In the genomic region with DNA sequence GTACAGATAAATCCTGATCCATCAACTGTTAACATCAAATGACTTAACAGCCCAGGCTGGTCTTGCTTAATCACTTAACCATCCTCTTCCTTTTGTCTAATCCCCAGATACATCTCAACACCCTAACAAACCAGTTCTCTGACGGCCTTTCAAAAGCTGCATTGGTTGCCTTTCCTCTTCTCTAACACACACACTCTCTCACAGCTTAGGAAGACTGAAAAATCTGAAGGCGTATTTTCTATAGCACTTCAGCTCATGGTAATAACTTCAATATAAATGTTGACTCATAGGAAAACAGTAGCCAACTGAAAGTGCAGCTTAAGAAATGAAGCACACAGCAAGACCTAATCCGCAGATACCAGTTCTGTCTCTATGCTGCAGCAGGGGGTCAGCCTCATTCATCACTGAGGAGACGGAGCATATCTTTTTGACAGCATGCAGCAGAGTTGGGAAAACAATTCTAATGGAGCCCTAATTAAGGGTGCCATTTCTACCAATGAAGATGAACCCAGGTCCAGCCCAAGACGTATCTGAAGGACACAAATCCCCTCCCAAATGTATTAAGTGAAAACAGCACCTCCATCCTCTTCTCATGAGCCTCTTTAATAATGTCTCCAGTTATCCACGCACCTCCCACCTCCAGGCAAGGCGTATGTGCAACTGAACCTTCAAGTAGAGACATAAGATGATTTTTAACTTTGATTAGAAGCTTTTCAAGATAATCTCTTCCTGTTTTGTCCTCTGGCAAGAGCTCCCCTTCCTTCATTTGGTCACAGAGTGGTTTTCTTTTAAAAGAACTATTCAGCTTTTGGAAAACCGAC, we compare ENCODE assay signal across 9 cellular contexts.
DNase-seq lines count a peak whose midpoint lies in the region; ATAC-seq and TF ChIP-seq lines count a peak whose summit lies in the region.
"Had no signal": no experiment of that assay in that cellular context is flagged by ENCODE, and none has a peak within 500 bp of the region (broad histone marks: within the 10 kb centered on the region; RNA-seq: fewer than 3 reads in every experiment).

No MANE protein-coding gene starts in this region.

- no peaks in the 10 kb centered on the region for H3K4me1 ChIP-seq in SK-N-SH (ENCODE audit: control insufficient read depth in 1 of 2, insufficient read depth in 2 of 2, low read depth in 1 of 2, low read length in 1 of 2)

- H3K4me3 Mint-ChIP-seq in activated CD4-positive, alpha-beta memory T cell treated with anti-CD3 and anti-CD28 coated beads for 36 hours = peak overlapping the region; percentile 6
- H3K4me3 Mint-ChIP-seq in naive thymus-derived CD8-positive, alpha-beta T cell = peak overlapping the region in 6 of 10 donors; percentile 4 to 34 (median 24)

- H3K27ac Mint-ChIP-seq in activated CD4-positive, alpha-beta memory T cell treated with anti-CD3 and anti-CD28 coated beads for 36 hours = peak overlapping the region; percentile 56
- H3K27ac Mint-ChIP-seq in naive thymus-derived CD8-positive, alpha-beta T cell = peak overlapping the region in 3 of 10 donors; percentile 27 to 52 (median 32)

- no peak for TF ChIP-seq EP300 in SK-N-SH (IDR thresholded peaks at IDR 0.05; ENCODE audit: borderline replicate concordance in 1 of 2, low read depth in 1 of 2, low read length in 1 of 2)

- H3K9me2 ChIP-seq in SK-N-SH = no peaks in the 10 kb centered on the region

- H3K4me2 ChIP-seq in SK-N-SH = no peak overlapping the region

- H3F3A ChIP-seq in SK-N-SH (replicated peaks; ENCODE audit: insufficient read depth) = no peaks in the 10 kb centered on the region

- H3K36me3 ChIP-seq in SK-N-SH (replicated peaks in 1 of 2; ENCODE audit: control insufficient read depth in 1 of 2, insufficient read depth in 2 of 2, low read length in 1 of 2) = no peaks in the 10 kb centered on the region

- no peaks in the 10 kb centered on the region for H3K9me3 Mint-ChIP-seq in activated CD4-positive, alpha-beta memory T cell treated with anti-CD3 and anti-CD28 coated beads for 36 hours
- peaks cover 0 to 4% (median 1%) of the 10 kb centered on the region in 9 donors for H3K9me3 Mint-ChIP-seq in naive thymus-derived CD8-positive, alpha-beta T cell

- TF ChIP-seq CTCF in SK-N-SH (IDR thresholded peaks at IDR 0.05) (no peak), coronary artery (IDR thresholded peaks at IDR 0.05) (no peak)

- ATAC-seq in SK-N-SH treated with all-trans-retinoic acid at 6 μM for 48 hours (no peak), HG03196 (IDR thresholded peaks at IDR 0.05; ENCODE audit: unreplicated experiment) (peak; percentile 8), GM19035 (IDR thresholded peaks at IDR 0.05; ENCODE audit: unreplicated experiment) (no peak)
- ATAC-seq in naive thymus-derived CD8-positive, alpha-beta T cell = no peak

- peaks cover 17% of the 10 kb centered on the region for H3K27me3 Mint-ChIP-seq in activated CD4-positive, alpha-beta memory T cell treated with anti-CD3 and anti-CD28 coated beads for 36 hours
- H3K27me3 Mint-ChIP-seq in naive thymus-derived CD8-positive, alpha-beta T cell = peaks cover 11 to 53% (median 18%) of the 10 kb centered on the region in 5 donors

- 0 out of 2 replicates have a peak overlapping the region, but pooled peaks have one; percentile 3 for H2AFZ ChIP-seq in SK-N-SH (ENCODE audit: low read depth)

- H4K20me1 ChIP-seq in SK-N-SH (ENCODE audit: insufficient read depth) = no peaks in the 10 kb centered on the region

- no peaks in the 10 kb centered on the region for H3K9me3 ChIP-seq in SK-N-SH

- no peak overlapping the region for H3K27ac ChIP-seq in SK-N-SH (ENCODE audit: low read depth in 2 of 2, low read length in 1 of 2)
- H3K27ac ChIP-seq in substantia nigra (ENCODE audit: low read depth, low read length, poor library complexity, severe bottlenecking) = no peak overlapping the region
- no peak overlapping the region for H3K27ac ChIP-seq in coronary artery

- intact Hi-C loops in activated CD4-positive, alpha-beta memory T cell treated with anti-CD3 and anti-CD28 coated beads for 36 hours (cut with micrococcal nuclease) = loop anchor here (1.0 kb wide), 1 partner anchor 11 kb away; no protein-coding TSS in a partner anchor

- DNase-seq in SK-N-SH = no peak
- DNase-seq in activated CD4-positive, alpha-beta memory T cell treated with anti-CD3 and anti-CD28 coated beads for 36 hours = no peak
- no peak for DNase-seq in naive thymus-derived CD8-positive, alpha-beta T cell
- DNase-seq in substantia nigra (lab: John Stamatoyannopoulos, UW) = no peak
- no peak for DNase-seq in coronary artery (ENCODE audit: low spot score)
- DNase-seq: NCI-H526 treated with DMSO at 0.1 percent for 48 hours had no signal

- POLR2A ChIA-PET in SK-N-SH (lab: Yijun Ruan, JAX) = no interaction called here
- POLR2A ChIA-PET in activated CD4-positive, alpha-beta memory T cell treated with anti-CD3 and anti-CD28 coated beads for 36 hours (lab: Charles Lee) = interaction anchor here (1.5 kb wide), 1 partner anchor 28 kb away, joined by 5 read pairs; no protein-coding TSS in a partner anchor
- POLR2A ChIA-PET in naive thymus-derived CD8-positive, alpha-beta T cell (lab: Charles Lee) = no interaction called here

- H3K36me3 Mint-ChIP-seq in activated CD4-positive, alpha-beta memory T cell treated with anti-CD3 and anti-CD28 coated beads for 36 hours = peaks cover under 1% of the 10 kb centered on the region
- no peaks in the 10 kb centered on the region for H3K36me3 Mint-ChIP-seq in naive thymus-derived CD8-positive, alpha-beta T cell

- no peaks in the 10 kb centered on the region for H3K27me3 ChIP-seq in SK-N-SH (ENCODE audit: insufficient read depth)

- WGBS in SK-N-SH (ENCODE audit: low lambda C conversion rate) = 12% methylated on average over 8 of the region's 8 CpGs

- peaks cover 15% of the 10 kb centered on the region for H3K4me1 Mint-ChIP-seq in activated CD4-positive, alpha-beta memory T cell treated with anti-CD3 and anti-CD28 coated beads for 36 hours (ENCODE audit: low read depth)
- H3K4me1 Mint-ChIP-seq in naive thymus-derived CD8-positive, alpha-beta T cell = peaks cover 3 to 12% (median 10%) of the 10 kb centered on the region in 4 donors

- no peaks in the 10 kb centered on the region for H3K79me2 ChIP-seq in SK-N-SH (ENCODE audit: insufficient read depth)

- H3K4me3 ChIP-seq in SK-N-SH (ENCODE audit: low read depth in 2 of 2, low read length in 1 of 2) = no peak overlapping the region
- no peak overlapping the region for H3K4me3 ChIP-seq in coronary artery

- CTCF ChIA-PET in SK-N-SH (lab: Yijun Ruan, JAX) = interaction anchor here (0.9 to 1.3 kb wide), 4 partner anchors 32 to 429 kb away, joined by 3 to 5 read pairs (median 4); no protein-coding TSS in a partner anchor
- CTCF ChIA-PET in activated CD4-positive, alpha-beta memory T cell treated with anti-CD3 and anti-CD28 coated beads for 36 hours (lab: Charles Lee) = interaction anchor here (0.6 to 1.6 kb wide), 3 partner anchors 48 to 741 kb away, joined by 3 to 5 read pairs (median 4); no protein-coding TSS in a partner anchor

- no peak for TF ChIP-seq RAD21 in SK-N-SH (IDR thresholded peaks at IDR 0.05; ENCODE audit: low read length)

- H3K9ac ChIP-seq in SK-N-SH = no peak overlapping the region

TF ChIP-seq in SK-N-SH, 30 proteins besides CTCF, POLR2A, EP300 and RAD21:
- no peak for TF ChIP-seq SIN3A (IDR thresholded peaks at IDR 0.05; ENCODE audit: borderline replicate concordance, low read depth, low read length)

TF ChIP-seq in SK-N-SH treated with all-trans-retinoic acid at 6 μM for 48 hours, 23 proteins besides CTCF, POLR2A, EP300 and RAD21:
- no peak for TF ChIP-seq ZNF8 (CRISPR knock-in tag; IDR thresholded peaks at IDR 0.05)
- TF ChIP-seq, protein P1, sequence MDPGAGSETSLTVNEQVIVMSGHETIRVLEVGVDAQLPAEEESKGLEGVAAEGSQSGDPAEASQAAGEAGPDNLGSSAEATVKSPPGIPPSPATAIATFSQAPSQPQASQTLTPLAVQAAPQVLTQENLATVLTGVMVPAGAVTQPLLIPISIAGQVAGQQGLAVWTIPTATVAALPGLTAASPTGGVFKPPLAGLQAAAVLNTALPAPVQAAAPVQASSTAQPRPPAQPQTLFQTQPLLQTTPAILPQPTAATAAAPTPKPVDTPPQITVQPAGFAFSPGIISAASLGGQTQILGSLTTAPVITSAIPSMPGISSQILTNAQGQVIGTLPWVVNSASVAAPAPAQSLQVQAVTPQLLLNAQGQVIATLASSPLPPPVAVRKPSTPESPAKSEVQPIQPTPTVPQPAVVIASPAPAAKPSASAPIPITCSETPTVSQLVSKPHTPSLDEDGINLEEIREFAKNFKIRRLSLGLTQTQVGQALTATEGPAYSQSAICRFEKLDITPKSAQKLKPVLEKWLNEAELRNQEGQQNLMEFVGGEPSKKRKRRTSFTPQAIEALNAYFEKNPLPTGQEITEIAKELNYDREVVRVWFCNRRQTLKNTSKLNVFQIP (CRISPR knock-in tag; IDR thresholded peaks at IDR 0.05; ENCODE audit: borderline replicate concordance, low read depth) = no peak
- TF ChIP-seq, protein P2, sequence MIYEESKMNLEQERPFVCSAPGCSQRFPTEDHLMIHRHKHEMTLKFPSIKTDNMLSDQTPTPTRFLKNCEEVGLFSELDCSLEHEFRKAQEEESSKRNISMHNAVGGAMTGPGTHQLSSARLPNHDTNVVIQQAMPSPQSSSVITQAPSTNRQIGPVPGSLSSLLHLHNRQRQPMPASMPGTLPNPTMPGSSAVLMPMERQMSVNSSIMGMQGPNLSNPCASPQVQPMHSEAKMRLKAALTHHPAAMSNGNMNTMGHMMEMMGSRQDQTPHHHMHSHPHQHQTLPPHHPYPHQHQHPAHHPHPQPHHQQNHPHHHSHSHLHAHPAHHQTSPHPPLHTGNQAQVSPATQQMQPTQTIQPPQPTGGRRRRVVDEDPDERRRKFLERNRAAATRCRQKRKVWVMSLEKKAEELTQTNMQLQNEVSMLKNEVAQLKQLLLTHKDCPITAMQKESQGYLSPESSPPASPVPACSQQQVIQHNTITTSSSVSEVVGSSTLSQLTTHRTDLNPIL (CRISPR knock-in tag; IDR thresholded peaks at IDR 0.05; ENCODE audit: low read depth) = no peak
- no peak for TF ChIP-seq ISL1 (CRISPR knock-in tag; IDR thresholded peaks at IDR 0.05)
- no peak for TF ChIP-seq ZC3H10 (CRISPR knock-in tag; IDR thresholded peaks at IDR 0.05)
- TF ChIP-seq ZFP30 (CRISPR knock-in tag; IDR thresholded peaks at IDR 0.05) = no peak
